In the genomic region with DNA sequence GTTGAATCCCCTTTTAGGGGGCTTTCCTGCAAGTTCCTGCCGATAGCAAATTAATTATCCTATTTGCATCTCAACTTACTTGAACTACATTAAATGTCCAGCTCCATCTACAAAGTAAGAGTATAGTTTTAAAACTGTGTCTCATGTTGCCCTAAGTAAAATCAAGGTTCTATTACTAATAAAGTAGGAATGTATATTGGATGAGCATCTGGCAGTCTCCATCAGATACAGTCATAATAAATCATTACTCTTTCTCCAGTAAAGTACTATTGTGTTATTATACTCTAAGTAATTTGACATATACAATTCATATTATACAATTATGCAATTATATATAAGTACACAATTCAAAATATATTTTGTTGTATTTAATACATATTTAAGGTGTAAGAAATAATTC, we compare ENCODE assay signal across 23 cellular contexts.
"Had no signal": no experiment of that assay in that cellular context is flagged by ENCODE, and none has a peak within 500 bp of the region (broad histone marks: within the 10 kb centered on the region; RNA-seq: fewer than 3 reads in every experiment).

No MANE protein-coding gene starts in this region.

- DNase-seq: activated CD4-positive, alpha-beta T cell treated with anti-CD3 and anti-CD28 coated beads for 4 hours; activated CD4-positive, alpha-beta T cell treated with anti-CD3 and anti-CD28 coated beads, Interleukin-2, amount 50 U/mL, for 48 hours; activated CD4-positive, CD25-positive, alpha-beta regulatory T cell; activated CD8-positive, alpha-beta memory T cell treated with anti-CD3 and anti-CD28 coated beads, Interleukin-2, amount 50 U/mL, for 48 hours; activated naive CD4-positive, alpha-beta T cell; activated naive CD8-positive, alpha-beta T cell treated with anti-CD3 and anti-CD28 coated beads for 36 hours; activated T-cell treated with anti-CD3 and anti-CD28 coated beads, Interleukin-2, amount 50 U/mL, for 4 hours; effector memory CD8-positive, alpha-beta T cell; esophagus squamous epithelium; left ventricle myocardium superior; ovary; psoas muscle; stimulated activated CD4-positive, alpha-beta T cell treated with anti-CD3 and anti-CD28 coated beads, Interleukin-4, amount 100 ng/mL, for 4 hours; substantia nigra; T1000; thyroid gland; upper lobe of right lung had no signal

- H3K36me3 ChIP-seq: esophagus squamous epithelium, neutrophil, ovary, right atrium auricular region, thyroid gland, upper lobe of right lung had no signal

- H3K27ac ChIP-seq: esophagus squamous epithelium, hepatocyte, neutrophil, ovary, psoas muscle, right atrium auricular region, thyroid gland, upper lobe of right lung had no signal

- H3K9me3 ChIP-seq: esophagus squamous epithelium, neutrophil, ovary, psoas muscle, thyroid gland, upper lobe of right lung had no signal

- FAIRE-seq: astrocyte, colon, endothelial cell of umbilical vein had no signal

- H3K27me3 ChIP-seq: esophagus squamous epithelium, hepatocyte, neutrophil, ovary, right atrium auricular region, thyroid gland, upper lobe of right lung had no signal

- ATAC-seq: activated T-cell treated with anti-CD3 and anti-CD28 coated beads, Interleukin-2, amount 50 U/mL, for 4 hours; effector memory CD8-positive, alpha-beta T cell; left ventricle myocardium superior; psoas muscle; upper lobe of right lung had no signal

- H3K4me1 ChIP-seq: esophagus squamous epithelium, psoas muscle, right atrium auricular region, thyroid gland, upper lobe of right lung had no signal

- H3K4me3 ChIP-seq: esophagus squamous epithelium, hepatocyte, ovary, psoas muscle, right atrium auricular region, thyroid gland, upper lobe of right lung had no signal
